ENCODE assay signal across 23 cellular contexts in genomic region chr2:182933629-182934028, GRCh38.
DNase-seq lines count a peak whose midpoint lies in the region; ATAC-seq and TF ChIP-seq lines count a peak whose summit lies in the region.
"Had no signal": no experiment of that assay in that cellular context is flagged by ENCODE, and none has a peak within 500 bp of the region (broad histone marks: within the 10 kb centered on the region; RNA-seq: fewer than 3 reads in every experiment).

No MANE protein-coding gene starts in this region.

- no peak overlapping the region for H3K27ac ChIP-seq in foreskin keratinocyte
- H3K27ac ChIP-seq: coronary artery, hepatocyte, upper lobe of right lung had no signal

- ATAC-seq in GM18873 (IDR thresholded peaks at IDR 0.05; ENCODE audit: low FRiP score, unreplicated experiment) = peak; percentile 67
- ATAC-seq in GM21619 (IDR thresholded peaks at IDR 0.05; ENCODE audit: unreplicated experiment) = peak; percentile 92
- ATAC-seq in HG03064 (IDR thresholded peaks at IDR 0.05; ENCODE audit: low read depth, unreplicated experiment) = peak; percentile 82
- ATAC-seq in HG03558 (IDR thresholded peaks at IDR 0.05; ENCODE audit: extremely low read depth, unreplicated experiment) = peak; percentile 54
- ATAC-seq in HG03095 (IDR thresholded peaks at IDR 0.05; ENCODE audit: unreplicated experiment) = no peak
- ATAC-seq in foreskin keratinocyte = no peak
- ATAC-seq: HCT116; HepG2; natural killer cell treated with Interleukin-12 subunit alpha and Interleukin-12 subunit beta and Interleukin-15 and Interleukin-18, amount 100 ng/mL, for 72 hours; stimulated activated naive CD8-positive, alpha-beta T cell treated with anti-CD3 and anti-CD28 coated beads, Interleukin-15, amount 100 ng/mL, for 72 hours; upper lobe of right lung had no signal

- H3K27me3 ChIP-seq in foreskin keratinocyte = no peaks in the 10 kb centered on the region
- H3K27me3 ChIP-seq: hepatocyte, upper lobe of right lung had no signal

- H3K4me1 ChIP-seq in foreskin keratinocyte = peaks cover 12% of the 10 kb centered on the region
- H3K4me1 ChIP-seq: upper lobe of right lung had no signal

- no peak for TF ChIP-seq CTCF in foreskin keratinocyte (conservative IDR thresholded peaks at IDR 0.05)

- DNase-seq in dermis blood vessel endothelial cell = no peak
- no peak for DNase-seq in GM19238 (ENCODE audit: insufficient read length, low spot score)
- no peak for DNase-seq in foreskin keratinocyte
- DNase-seq: activated CD4-positive, CD25-positive, alpha-beta regulatory T cell; activated T-cell treated with anti-CD3 and anti-CD28 coated beads, Interleukin-2, amount 50 U/mL, for 48 hours; CD4-positive, alpha-beta T cell; kidney; NCI-H1694 treated with DMSO at 0.1 percent for 48 hours; NCI-H345; SK-N-SH; stimulated activated CD4-positive, alpha-beta T cell treated with anti-CD3 and anti-CD28 coated beads, Interleukin-2, amount 100 ng/mL, for 24 hours; stimulated activated naive CD8-positive, alpha-beta T cell treated with anti-CD3 and anti-CD28 coated beads, Interleukin-15, amount 100 ng/mL, for 72 hours; upper lobe of right lung had no signal

Comparison
In these comparisons a context has a peak if more than half of its experiments do, and no peak if none do; other contexts are left out.
1. ATAC-seq: peak in GM18873 (single experiment), GM21619 (single experiment), HG03064 (single experiment) and HG03558 (single experiment); none in HG03095 (single experiment) and foreskin keratinocyte (single experiment).